In genomic region chr11:67584881-67585873, GRCh38 we compare ENCODE assay signal across 9 cellular contexts. TPM values are rescaled to one million over a fixed set of nuclear protein-coding genes. Genes with fewer than 3 reads are reported as not detected.
A peak's percentile ranks its signal among the peaks of the same experiment; 100 is the strongest.
DNase-seq lines count a peak whose midpoint lies in the region; ATAC-seq and TF ChIP-seq lines count a peak whose summit lies in the region.
"Had no signal": no experiment of that assay in that cellular context is flagged by ENCODE, and none has a peak within 500 bp of the region (broad histone marks: within the 10 kb centered on the region; RNA-seq: fewer than 3 reads in every experiment).

No MANE protein-coding gene starts in this region.

- in situ Hi-C loops in astrocyte of the spinal cord (cut with HindIII; ENCODE audit: low sequenced_read_pairs), result no loop called here

- DNase-seq in cardiac muscle cell (ENCODE audit: low read depth in 1 of 2, low spot score in 1 of 2) (no peak), cardiac septum (ENCODE audit: low spot score) (no peak), astrocyte of the spinal cord (ENCODE audit: low read depth, low spot score) (no peak), lung (ENCODE audit: low spot score) (no peak), NCI-H446 (lab: John Stamatoyannopoulos, UW) (no peak), HUDEP-2 (lab: John Stamatoyannopoulos, UW; ENCODE audit: unreplicated experiment in 76 of 76) (no peak)
- no peak for DNase-seq in activated CD8-positive, alpha-beta memory T cell treated with anti-CD3 and anti-CD28 coated beads for 24 hours

- H3K36me3 ChIP-seq in cardiac muscle cell (no peaks in the 10 kb centered on the region), lung (ENCODE audit: control insufficient read depth in 2 of 2, insufficient read depth in 2 of 2, low read length in 2 of 2) (peaks cover 5 to 19% of the 10 kb centered on the region in 2 donors), urinary bladder (ENCODE audit: insufficient read depth) (peaks cover 4% of the 10 kb centered on the region)

- no peak for ATAC-seq in lung (ENCODE audit: insufficient read depth, low FRiP score)

- H3K9me3 ChIP-seq in cardiac muscle cell (ENCODE audit: low read depth) (no peaks in the 10 kb centered on the region), lung (ENCODE audit: control insufficient read depth in 2 of 2, insufficient read depth in 1 of 2, low read length in 1 of 2) (no peaks in the 10 kb centered on the region)

- intact Hi-C loops in cardiac septum (cut with DNase I), result loop anchor here (1.0 to 5.0 kb wide), 2 partner anchors 21 to 42 kb away; partner anchors contain the start of genes NDUFV1 and NUDT8

- H3K4me1 ChIP-seq in cardiac muscle cell (ENCODE audit: low read depth) (no peaks in the 10 kb centered on the region), lung (ENCODE audit: control insufficient read depth in 2 of 2, insufficient read depth in 2 of 2, low read length in 2 of 2) (peaks cover 0 to 9% of the 10 kb centered on the region in 2 donors), urinary bladder (ENCODE audit: insufficient read depth) (no peaks in the 10 kb centered on the region)

- H3K27me3 ChIP-seq in cardiac muscle cell (no peaks in the 10 kb centered on the region), lung (ENCODE audit: control insufficient read depth, insufficient read depth) (no peaks in the 10 kb centered on the region)

- H3K27ac ChIP-seq in cardiac muscle cell, result no peak overlapping the region
- H3K27ac ChIP-seq in lung (ENCODE audit: low read depth in 1 of 2, low read length in 1 of 2), result peak overlapping the region; percentile 94
- H3K27ac ChIP-seq in urinary bladder (ENCODE audit: low read depth), result peak overlapping the region; percentile 98

- peak overlapping the region; percentile 56 for H3K4me3 ChIP-seq in cardiac muscle cell
- H3K4me3 ChIP-seq in astrocyte of the spinal cord (ENCODE audit: low read depth, low read length), result peak overlapping the region; percentile 87
- peak overlapping the region; percentile 67 for H3K4me3 ChIP-seq in lung
- peak overlapping the region; percentile 73 for H3K4me3 ChIP-seq in urinary bladder (ENCODE audit: low read depth, low read length)

- TF ChIP-seq CTCF in cardiac muscle cell (IDR thresholded peaks at IDR 0.05; ENCODE audit: low read depth, low read length) (no peak), astrocyte of the spinal cord (IDR thresholded peaks at IDR 0.05; ENCODE audit: low read depth, low read length) (no peak), lung (IDR thresholded peaks at IDR 0.05; ENCODE audit: control extremely low read depth, extremely low read depth) (no peak)

- 83 to 85% methylated on average over 21 of the region's 21 CpGs for WGBS in lung, 2 donors
- 79% methylated on average over 21 of the region's 21 CpGs for WGBS in urinary bladder

RNA-seq across cellular contexts. Expression of gene GSTP1, which starts 1.6 kb away (rescaled TPM):
- total RNA-seq in cardiac muscle cell (957 and 1,963 TPM in 2 replicates), cardiac septum (272 TPM), lung (100 to 1,000 TPM; 632 to 928 TPM), urinary bladder (299 TPM)
- polyA plus RNA-seq in cardiac muscle cell (788 and 1,052 TPM in 2 replicates), lung (1,000 to 10,000 TPM; 1,119 to 2,206 TPM), urinary bladder (679 TPM)

RNA-seq across cellular contexts. Expression of gene NDUFV1, which starts 21.6 kb away (rescaled TPM):
- total RNA-seq in cardiac muscle cell (430 and 526 TPM in 2 replicates), cardiac septum (486 TPM), lung (100 to 1,000 TPM; 144 to 191 TPM), urinary bladder (103 TPM)
- polyA plus RNA-seq in cardiac muscle cell (447 and 449 TPM in 2 replicates), lung (100 to 1,000 TPM; 113 to 137 TPM), urinary bladder (161 TPM)

RNA-seq across cellular contexts. Expression of gene NUDT8, which starts 44.6 kb away (rescaled TPM):
- total RNA-seq in cardiac muscle cell, result 6.9 and 24.3 TPM in 2 replicates
- 17.3 and 18.7 TPM in 2 replicates for polyA plus RNA-seq in cardiac muscle cell
- 31.4 TPM for total RNA-seq in cardiac septum
- 10 to 100 TPM in 1 of 2 donors, 1 to 10 TPM in 1; 6.3 to 19.9 TPM for total RNA-seq in lung
- polyA plus RNA-seq in lung, result 10 to 100 TPM; 12.1 to 22.3 TPM
- total RNA-seq in urinary bladder, result 3.0 TPM
- 5.8 TPM for polyA plus RNA-seq in urinary bladder

RNA-seq across cellular contexts. Expression of gene TBX10, which starts 54.4 kb away (rescaled TPM):
- total RNA-seq in cardiac muscle cell, result not detected in 2 replicates
- 1.1 and 1.2 TPM in 2 replicates for polyA plus RNA-seq in cardiac muscle cell
- total RNA-seq in cardiac septum, result not detected
- total RNA-seq in lung, result not detected
- polyA plus RNA-seq in lung, result not detected
- not detected for total RNA-seq in urinary bladder
- polyA plus RNA-seq in urinary bladder, result not detected
- total RNA-seq: temporal lobe had no signal
